ENCODE assay signal across 1 cellular context in genomic region chr11:59758638-59759037, GRCh38.
A peak's percentile ranks its signal among the peaks of the same experiment; 100 is the strongest.
TF ChIP-seq lines count a peak whose summit lies in the region.

No MANE protein-coding gene starts in this region.

TF ChIP-seq in HepG2, 621 proteins besides CTCF, POLR2A, EP300 and RAD21:
- TF ChIP-seq ZNF44 (CRISPR knock-in tag; IDR thresholded peaks at IDR 0.05) (no peak), ZKSCAN1 (IDR thresholded peaks at IDR 0.05; ENCODE audit: low read length) (0 out of 2 replicates have a peak, but pooled peaks have one; percentile 55), POLR2AphosphoS5 (IDR thresholded peaks at IDR 0.05; ENCODE audit: low read depth, low read length) (no peak), ZNF3 (CRISPR knock-in tag; IDR thresholded peaks at IDR 0.05) (0 out of 2 replicates have a peak, but pooled peaks have one; percentile 62)
